ENCODE assay signal across 12 cellular contexts in the genomic region with DNA sequence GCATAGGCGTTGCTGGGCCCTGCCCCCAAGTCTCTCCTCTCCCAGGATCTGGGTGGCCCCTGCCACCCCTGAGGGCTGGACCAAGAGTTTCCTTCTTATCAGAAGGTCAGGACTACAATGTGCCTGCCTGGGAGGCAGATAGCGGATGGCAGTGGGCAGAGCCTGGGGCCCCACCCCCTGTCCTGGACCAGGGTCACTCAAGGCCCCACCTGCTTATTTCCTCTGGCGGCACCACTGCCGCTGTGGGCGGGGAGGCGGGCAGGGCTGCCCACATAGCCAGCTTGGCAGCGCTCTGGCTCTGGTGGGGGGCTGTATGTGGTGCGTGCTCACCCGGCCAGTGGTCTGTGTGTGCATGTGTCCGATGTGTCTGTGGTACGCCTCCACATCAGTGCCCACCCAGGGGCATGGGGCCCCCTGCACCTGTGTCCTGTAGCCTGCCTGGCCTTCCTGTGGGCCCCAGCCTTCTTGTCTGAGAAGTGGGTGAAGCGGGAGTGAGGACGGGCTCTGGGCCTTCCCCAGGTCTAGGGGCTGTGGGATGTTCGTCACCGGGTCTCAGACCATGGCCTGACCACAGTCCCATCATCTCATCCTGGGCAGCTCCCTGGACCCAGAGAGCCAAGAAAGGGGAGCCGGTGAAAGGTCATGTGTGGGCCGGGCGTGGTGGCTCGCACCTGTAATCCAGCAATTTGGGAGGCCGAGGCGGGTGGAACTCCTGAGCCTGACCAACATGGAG. TPM values are rescaled to one million over a fixed set of nuclear protein-coding genes. Genes with fewer than 3 reads are reported as not detected.
DNase-seq lines count a peak whose midpoint lies in the region; ATAC-seq and TF ChIP-seq lines count a peak whose summit lies in the region.
"Had no signal": no experiment of that assay in that cellular context is flagged by ENCODE, and none has a peak within 500 bp of the region (broad histone marks: within the 10 kb centered on the region; RNA-seq: fewer than 3 reads in every experiment).

No MANE protein-coding gene starts in this region.

- H3K4me3 Mint-ChIP-seq in activated T-helper 17 cell treated with anti-CD3 and anti-CD28 coated beads, Interleukin-2, amount 50 U/mL, for 72 hours, result peak overlapping the region; percentile 25
- peak overlapping the region in 1 of 2 donors; percentile 8 for H3K4me3 Mint-ChIP-seq in stimulated activated naive B cell treated with anti-CD40 and anti-IgM and Interleukin-4, amounts not matched to agents 10 μg/mL and 1 μg/mL and 100 μg/mL, for 72 hours
- H3K4me3 Mint-ChIP-seq: activated B cell treated with CpG ODN at 0.5 μM for 24 hours had no signal

- no peak overlapping the region for H3K4me3 ChIP-seq in HCT116 (replicated peaks in 1 of 2; ENCODE audit: low read depth in 1 of 2, low read length in 2 of 2)
- H3K4me3 ChIP-seq in right atrium auricular region, result peak overlapping the region; percentile 81 to 91
- peak overlapping the region in 2 of 4 donors; percentile 62 to 93 for H3K4me3 ChIP-seq in stomach

- H3K27me3 Mint-ChIP-seq in activated T-helper 17 cell treated with anti-CD3 and anti-CD28 coated beads, Interleukin-2, amount 50 U/mL, for 72 hours, result peaks cover 20% of the 10 kb centered on the region
- peaks cover 50 to 75% of the 10 kb centered on the region in 2 donors for H3K27me3 Mint-ChIP-seq in stimulated activated naive B cell treated with anti-CD40 and anti-IgM and Interleukin-4, amounts not matched to agents 10 μg/mL and 1 μg/mL and 100 μg/mL, for 72 hours

- intact Hi-C loops in HCT116 (cut with micrococcal nuclease) (no loop called here), stomach (cut with DNase I; ENCODE audit: low total_unique reads) (no loop called here)

- H3K4me2 ChIP-seq in HCT116 (ENCODE audit: low read length), result no peak overlapping the region

- RAD21 ChIA-PET in HCT116 (lab: Charles Lee; ENCODE audit: low non-redundant PET in 1 of 2, low total read pairs in 2 of 2, uncharacterized antibody in 2 of 2, unreplicated experiment in 2 of 2), result no interaction called here

- no peak for DNase-seq in HCT116 (ENCODE audit: low read depth, low spot score)
- DNase-seq in right atrium auricular region (ENCODE audit: low spot score), result no peak
- DNase-seq in stomach, result peak; percentile 80
- DNase-seq in NCI-H82 (lab: John Stamatoyannopoulos, UW), result no peak
- DNase-seq in stimulated activated naive B cell treated with anti-CD40 and anti-IgM and Interleukin-4, amounts not matched to agents 10 μg/mL and 1 μg/mL and 100 μg/mL, for 72 hours, result no peak
- DNase-seq in Ammon's horn (ENCODE audit: low spot score), result no peak
- DNase-seq: activated B cell treated with CpG ODN at 0.5 μM for 24 hours, NCI-H2171 had no signal

- ATAC-seq in HCT116 (no peak), HG03175 (IDR thresholded peaks at IDR 0.05; ENCODE audit: unreplicated experiment) (no peak)
- no peak for ATAC-seq in activated T-helper 17 cell treated with anti-CD3 and anti-CD28 coated beads, Interleukin-2, amount 50 U/mL, for 72 hours (replicated peaks)
- ATAC-seq in stimulated activated naive B cell treated with anti-CD40 and anti-IgM and Interleukin-4, amounts not matched to agents 10 μg/mL and 1 μg/mL and 100 μg/mL, for 72 hours (replicated peaks), result no peak

- WGBS in stomach, 5 donors, result 49 to 68% (median 54%) methylated on average over 13 to 21 of the region's 21 CpGs

- peak overlapping the region; percentile 36 for H3K27ac Mint-ChIP-seq in activated T-helper 17 cell treated with anti-CD3 and anti-CD28 coated beads, Interleukin-2, amount 50 U/mL, for 72 hours
- no peak overlapping the region for H3K27ac Mint-ChIP-seq in stimulated activated naive B cell treated with anti-CD40 and anti-IgM and Interleukin-4, amounts not matched to agents 10 μg/mL and 1 μg/mL and 100 μg/mL, for 72 hours
- H3K27ac Mint-ChIP-seq: activated B cell treated with CpG ODN at 0.5 μM for 24 hours; stimulated activated naive CD8-positive, alpha-beta T cell treated with anti-CD3 and anti-CD28 coated beads, Interleukin-15, amount 100 ng/mL, for 72 hours had no signal

- H3K9me2 ChIP-seq in HCT116 (ENCODE audit: insufficient read depth), result no peaks in the 10 kb centered on the region

- peaks cover 6% of the 10 kb centered on the region for H3K36me3 Mint-ChIP-seq in activated T-helper 17 cell treated with anti-CD3 and anti-CD28 coated beads, Interleukin-2, amount 50 U/mL, for 72 hours (ENCODE audit: low read depth)
- H3K36me3 Mint-ChIP-seq in stimulated activated naive B cell treated with anti-CD40 and anti-IgM and Interleukin-4, amounts not matched to agents 10 μg/mL and 1 μg/mL and 100 μg/mL, for 72 hours, result no peaks in the 10 kb centered on the region

- no peaks in the 10 kb centered on the region for H3K27me3 ChIP-seq in HCT116 (ENCODE audit: insufficient read depth, low read length)
- peaks cover 0 to under 1% of the 10 kb centered on the region in 2 donors for H3K27me3 ChIP-seq in right atrium auricular region
- peaks cover 0 to 26% (median 16%) of the 10 kb centered on the region in 3 donors for H3K27me3 ChIP-seq in stomach

- TF ChIP-seq CTCF in HCT116 (IDR thresholded peaks at IDR 0.05 in 2 of 3, conservative IDR thresholded peaks at IDR 0.05 in 1 of 3; ENCODE audit: borderline replicate concordance in 1 of 3, insufficient read depth in 1 of 3, low read depth in 2 of 3, low read length in 2 of 3), result no peak
- no peak for TF ChIP-seq CTCF in right atrium auricular region (IDR thresholded peaks at IDR 0.05)
- TF ChIP-seq CTCF in stomach (IDR thresholded peaks at IDR 0.05), result no peak

- POLR2A ChIA-PET in HCT116 (lab: Charles Lee), result no interaction called here

- H3K36me3 ChIP-seq in HCT116 (ENCODE audit: control insufficient read depth in 1 of 2, insufficient read depth in 2 of 2, low read length in 2 of 2), result no peaks in the 10 kb centered on the region
- peaks cover 9% of the 10 kb centered on the region for H3K36me3 ChIP-seq in right atrium auricular region
- H3K36me3 ChIP-seq in stomach, result no peaks in the 10 kb centered on the region
- H3K36me3 ChIP-seq: neutrophil had no signal

- no peak overlapping the region for H3K9ac ChIP-seq in HCT116 (ENCODE audit: low read length)

- H3K27ac ChIP-seq in HCT116 (ENCODE audit: low read depth, low read length), result peak overlapping the region; percentile 31; the same call in 1 of the 2 replicates
- H3K27ac ChIP-seq in right atrium auricular region, result peak overlapping the region; percentile 88 to 89
- H3K27ac ChIP-seq in stomach, result peak overlapping the region; percentile 49 to 91 (median 89)
- H3K27ac ChIP-seq: neutrophil had no signal

- no TSS peak for BruUV-seq in HCT116 (replicated peaks; lab: Mats Ljungman, UMichigan)

- H2AFZ ChIP-seq in HCT116 (ENCODE audit: low read depth, low read length, poor library complexity, severe bottlenecking), result no peak overlapping the region

- H3K4me1 ChIP-seq in HCT116 (ENCODE audit: control insufficient read depth in 1 of 2, insufficient read depth in 2 of 2, low read length in 2 of 2) (peaks cover 35 to 63% of the 10 kb centered on the region in 2 experiments), right atrium auricular region (peaks cover 0 to 71% of the 10 kb centered on the region in 2 donors), stomach (peaks cover 67 to 87% (median 80%) of the 10 kb centered on the region in 4 donors)

- no peak for TF ChIP-seq RAD21 in HCT116 (IDR thresholded peaks at IDR 0.05; ENCODE audit: low read depth)

- no peak for TF ChIP-seq EP300 in stomach (IDR thresholded peaks at IDR 0.05)

- H3K4me1 Mint-ChIP-seq in activated T-helper 17 cell treated with anti-CD3 and anti-CD28 coated beads, Interleukin-2, amount 50 U/mL, for 72 hours, result peaks cover 8% of the 10 kb centered on the region
- peaks cover 32 to 71% of the 10 kb centered on the region in 2 donors for H3K4me1 Mint-ChIP-seq in stimulated activated naive B cell treated with anti-CD40 and anti-IgM and Interleukin-4, amounts not matched to agents 10 μg/mL and 1 μg/mL and 100 μg/mL, for 72 hours

- CTCF ChIA-PET in HCT116 (lab: Charles Lee), result no interaction called here

- peaks cover 7% of the 10 kb centered on the region; the same call in 1 of the 2 replicates for H3K79me2 ChIP-seq in HCT116 (ENCODE audit: insufficient read depth, low read length)

- H4K20me1 ChIP-seq in HCT116 (ENCODE audit: insufficient read depth), result no peaks in the 10 kb centered on the region

- H3K9me3 ChIP-seq in HCT116 (ENCODE audit: control insufficient read depth in 1 of 2, insufficient read depth in 1 of 2, low read depth in 1 of 2, low read length in 2 of 2) (no peaks in the 10 kb centered on the region), right atrium auricular region (no peaks in the 10 kb centered on the region), stomach (no peaks in the 10 kb centered on the region)
- H3K9me3 ChIP-seq: neutrophil had no signal

- TF ChIP-seq POLR2A in HCT116 (IDR thresholded peaks at IDR 0.05; ENCODE audit: borderline replicate concordance, extremely low read depth, insufficient read depth, insufficient read length), result no peak
- TF ChIP-seq POLR2A in stomach (IDR thresholded peaks at IDR 0.05), result no peak

- H3K9me3 Mint-ChIP-seq in activated T-helper 17 cell treated with anti-CD3 and anti-CD28 coated beads, Interleukin-2, amount 50 U/mL, for 72 hours, result no peaks in the 10 kb centered on the region
- H3K9me3 Mint-ChIP-seq in stimulated activated naive B cell treated with anti-CD40 and anti-IgM and Interleukin-4, amounts not matched to agents 10 μg/mL and 1 μg/mL and 100 μg/mL, for 72 hours, result peaks cover 0 to 3% of the 10 kb centered on the region in 2 donors
- H3K9me3 Mint-ChIP-seq: activated B cell treated with CpG ODN at 0.5 μM for 24 hours; stimulated activated naive CD8-positive, alpha-beta T cell treated with anti-CD3 and anti-CD28 coated beads, Interleukin-15, amount 100 ng/mL, for 72 hours had no signal

RNA-seq across cellular contexts. Expression of a gene that starts 3.0 kb away (rescaled TPM):
- total RNA-seq in HCT116 (2021; ENCODE audit: unreplicated experiment), result 29.4 TPM
- polyA plus RNA-seq in HCT116 (2012), result 21.6 and 22.7 TPM in 2 replicates
- 1 to 10 TPM; 1.9 to 2.9 TPM for total RNA-seq in activated T-helper 17 cell treated with anti-CD3 and anti-CD28 coated beads, Interleukin-2, amount 50 U/mL, for 72 hours
- total RNA-seq in right atrium auricular region, result 10 to 100 TPM; 19.4 to 28.0 TPM
- 10 to 100 TPM in 4 of 5 donors, 1 to 10 TPM in 1; 4.4 to 81.1 (median 53.6) TPM for total RNA-seq in stomach
- polyA plus RNA-seq in stomach, result 10 to 100 TPM; 14.7 to 22.3 (median 15.7) TPM
- total RNA-seq: activated B cell treated with CpG ODN at 0.5 μM for 24 hours had no signal

RNA-seq across cellular contexts. Expression of a gene that starts 6.0 kb away (rescaled TPM):
- total RNA-seq in HCT116 (2021; ENCODE audit: unreplicated experiment) (0.96 TPM), right atrium auricular region (1 to 10 TPM; 1.1 to 1.8 TPM), stomach (under 1 TPM in 1 of 5 donors, not detected in 4; 0.37 TPM)
- 0.70 and 0.73 TPM in 2 replicates for polyA plus RNA-seq in HCT116 (2012)
- under 1 TPM; 0.58 to 0.61 TPM for total RNA-seq in activated T-helper 17 cell treated with anti-CD3 and anti-CD28 coated beads, Interleukin-2, amount 50 U/mL, for 72 hours
- 1 to 10 TPM in 1 of 3 donors, under 1 TPM in 2; 0.19 to 3.5 (median 0.76) TPM for polyA plus RNA-seq in stomach

RNA-seq across cellular contexts. Expression of a gene that starts 41.4 kb away (rescaled TPM):
- total RNA-seq in HCT116 (2021; ENCODE audit: unreplicated experiment), result 335 TPM
- 335 and 364 TPM in 2 replicates for polyA plus RNA-seq in HCT116 (2012)
- total RNA-seq in activated T-helper 17 cell treated with anti-CD3 and anti-CD28 coated beads, Interleukin-2, amount 50 U/mL, for 72 hours, result 100 to 1,000 TPM; 231 to 319 TPM
- total RNA-seq in right atrium auricular region, result 100 to 1,000 TPM; 153 to 179 TPM
- 100 to 1,000 TPM; 145 to 376 (median 185) TPM for total RNA-seq in stomach
- 100 to 1,000 TPM in 1 of 3 donors, 10 to 100 TPM in 2; 97.7 to 137 (median 98.2) TPM for polyA plus RNA-seq in stomach

RNA-seq across cellular contexts. Expression of a gene that starts 41.7 kb away (rescaled TPM):
- total RNA-seq in HCT116 (2021; ENCODE audit: unreplicated experiment) (30.2 TPM), right atrium auricular region (10 to 100 TPM; 16.5 to 23.4 TPM), stomach (10 to 100 TPM; 14.5 to 76.5 (median 45.1) TPM)
- polyA plus RNA-seq in HCT116 (2012), result 17.0 and 17.4 TPM in 2 replicates
- total RNA-seq in activated T-helper 17 cell treated with anti-CD3 and anti-CD28 coated beads, Interleukin-2, amount 50 U/mL, for 72 hours, result 10 to 100 TPM; 19.2 to 36.8 TPM
- polyA plus RNA-seq in stomach, result 10 to 100 TPM in 2 of 3 donors, 1 to 10 TPM in 1; 9.8 to 19.6 (median 16.7) TPM

Comparison
In these comparisons a context has a peak if more than half of its experiments do, and no peak if none do; other contexts are left out.
1. H3K27ac ChIP-seq: peak in every context shown above with its lines; median percentile 89 in stomach; 88 in right atrium auricular region; 31 in HCT116.
2. H3K4me3 ChIP-seq: peak in right atrium auricular region (2 of 2); none in HCT116 (0 of 2).